ENCODE assay signal across 8 cellular contexts in the genomic region with DNA sequence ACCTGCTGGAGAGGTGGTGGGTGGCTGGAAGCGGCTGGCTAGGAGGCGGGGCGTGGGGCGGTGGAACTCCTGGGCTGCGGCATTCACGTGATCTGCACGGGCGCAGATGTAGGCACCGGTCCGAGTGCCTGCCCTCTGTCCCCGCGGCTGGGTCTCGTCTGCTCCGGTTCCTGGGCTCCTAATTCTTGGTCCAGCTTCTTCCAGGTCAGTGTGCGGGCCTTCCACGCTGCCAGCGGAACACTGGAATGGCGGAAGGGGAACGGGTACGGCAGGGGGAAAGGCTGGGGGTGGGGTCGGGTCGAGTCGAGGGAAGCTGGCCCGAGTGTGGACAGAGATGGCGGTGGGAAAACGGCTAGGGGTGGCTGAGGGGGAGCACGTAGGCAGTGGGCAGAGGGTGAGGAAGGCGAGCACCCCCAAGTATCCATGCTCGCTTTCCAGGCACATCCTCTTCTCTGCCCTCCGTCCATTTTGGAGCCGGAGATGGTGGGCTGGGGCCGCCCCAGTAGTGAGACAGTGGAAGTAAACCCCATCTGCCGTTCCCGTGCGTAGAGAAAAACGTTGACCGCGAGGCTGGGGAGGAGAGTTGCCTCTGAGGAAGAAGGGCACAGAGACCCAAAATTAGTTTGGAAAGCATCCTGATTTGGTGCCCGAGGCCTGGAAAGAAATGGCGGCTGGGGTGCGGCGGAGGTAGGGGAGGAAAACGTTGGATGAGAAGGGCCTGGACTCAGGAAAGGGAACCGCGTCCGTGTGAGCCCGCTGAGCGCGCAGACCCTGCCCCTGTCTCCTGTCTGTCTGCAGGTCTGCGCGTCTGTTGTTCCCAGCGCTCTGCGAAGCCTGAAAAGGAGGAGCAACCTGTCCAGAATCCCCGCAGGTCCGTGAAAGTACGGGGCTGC. TPM values are rescaled to one million over a fixed set of nuclear protein-coding genes. Genes with fewer than 3 reads are reported as not detected.
A peak's percentile ranks its signal among the peaks of the same experiment; 100 is the strongest.
DNase-seq lines count a peak whose midpoint lies in the region; ATAC-seq, FAIRE-seq and TF ChIP-seq lines count a peak whose summit lies in the region.

A gene (plus strand): TSS at position 95 of the 893 bp plus-strand sequence. CDS start 1,161 bp downstream, outside the sequence.

- H3K4me2 ChIP-seq in A549, result peak within 1 kb of the TSS; percentile 70

- peak; percentile 97 for ATAC-seq in A549
- peak; percentile 97 for ATAC-seq in GM18505 (IDR thresholded peaks at IDR 0.05; ENCODE audit: unreplicated experiment)
- peak; percentile 65 for ATAC-seq in HG02943 (IDR thresholded peaks at IDR 0.05; ENCODE audit: low read depth, unreplicated experiment)
- peak; percentile 90 to 96 for ATAC-seq in activated T-cell treated with anti-CD3 and anti-CD28 coated beads, Interleukin-2, amount 50 U/mL, for 72 hours (replicated peaks in 1 of 2)
- ATAC-seq in naive thymus-derived CD4-positive, alpha-beta T cell, result peak; percentile 83

- POLR2A ChIA-PET in A549 (lab: Yijun Ruan, JAX), result interaction anchor here (0.6 to 1.9 kb wide), 2 partner anchors 44 to 121 kb away, joined by 3 to 7 read pairs; no protein-coding TSS in a partner anchor
- POLR2A ChIA-PET in naive thymus-derived CD4-positive, alpha-beta T cell (lab: Charles Lee), result no interaction called here

- H3K4me1 ChIP-seq in A549 (peaks cover 7% of the 10 kb centered on the region; the same call in 2 of the 3 replicates), thyroid gland (no peaks in the 10 kb centered on the region)
- H3K4me1 ChIP-seq in naive thymus-derived CD4-positive, alpha-beta T cell (ENCODE audit: control insufficient read depth in 2 of 2, insufficient read depth in 2 of 2, low read length in 2 of 2), result no peaks in the 10 kb centered on the region

- H3K4me3 Mint-ChIP-seq in activated T-cell treated with anti-CD3 and anti-CD28 coated beads, Interleukin-2, amount 50 U/mL, for 72 hours, result peak within 1 kb of the TSS; percentile 87
- peak within 1 kb of the TSS; percentile 84 to 95 (median 88) for H3K4me3 Mint-ChIP-seq in naive thymus-derived CD4-positive, alpha-beta T cell

- H3K27ac Mint-ChIP-seq in activated T-cell treated with anti-CD3 and anti-CD28 coated beads, Interleukin-2, amount 50 U/mL, for 72 hours, result peak within 1 kb of the TSS; percentile 77
- peak within 1 kb of the TSS in 8 of 9 donors; percentile 21 to 94 (median 60) for H3K27ac Mint-ChIP-seq in naive thymus-derived CD4-positive, alpha-beta T cell

- TF ChIP-seq EP300 in A549 (IDR thresholded peaks at IDR 0.05), result no peak

- H3K27ac ChIP-seq in A549 (peak within 1 kb of the TSS; percentile 89 to 99), thyroid gland (peak within 1 kb of the TSS; percentile 72 to 88 (median 81))
- peak within 1 kb of the TSS; percentile 64 for H3K27ac ChIP-seq in naive thymus-derived CD4-positive, alpha-beta T cell (ENCODE audit: low read depth, low read length)

- H3K4me1 Mint-ChIP-seq in activated T-cell treated with anti-CD3 and anti-CD28 coated beads, Interleukin-2, amount 50 U/mL, for 72 hours (ENCODE audit: low read depth), result peaks cover 7% of the 10 kb centered on the region
- H3K4me1 Mint-ChIP-seq in naive thymus-derived CD4-positive, alpha-beta T cell, result peaks cover 4 to 25% (median 14%) of the 10 kb centered on the region in 7 donors

- peaks cover 0 to 4% of the 10 kb centered on the region in 2 donors for H3K36me3 Mint-ChIP-seq in activated T-cell treated with anti-CD3 and anti-CD28 coated beads, Interleukin-2, amount 50 U/mL, for 72 hours (ENCODE audit: insufficient read depth in 2 of 2)
- H3K36me3 Mint-ChIP-seq in naive thymus-derived CD4-positive, alpha-beta T cell, result peaks cover 0 to 2% (median 0%) of the 10 kb centered on the region in 5 donors

- peaks cover 0 to 3% of the 10 kb centered on the region in 2 donors for H3K9me3 Mint-ChIP-seq in activated T-cell treated with anti-CD3 and anti-CD28 coated beads, Interleukin-2, amount 50 U/mL, for 72 hours
- H3K9me3 Mint-ChIP-seq in naive thymus-derived CD4-positive, alpha-beta T cell, result peaks cover 0 to 4% (median 0%) of the 10 kb centered on the region in 11 donors

- no peak for TF ChIP-seq CTCF in A549 (IDR thresholded peaks at IDR 0.05)
- TF ChIP-seq CTCF in fibroblast of pulmonary artery (IDR thresholded peaks at IDR 0.05; ENCODE audit: low read length, missing control alignments), result no peak
- no peak for TF ChIP-seq CTCF in thyroid gland (IDR thresholded peaks at IDR 0.05)

- no peaks in the 10 kb centered on the region for H3K27me3 ChIP-seq in naive thymus-derived CD4-positive, alpha-beta T cell (ENCODE audit: control insufficient read depth in 2 of 2, insufficient read depth in 2 of 2, low read length in 2 of 2)
- H3K27me3 ChIP-seq in thyroid gland, result no peaks in the 10 kb centered on the region

- H3K4me3 ChIP-seq in A549, result peak within 1 kb of the TSS; percentile 93
- H3K4me3 ChIP-seq in fibroblast of pulmonary artery (replicated peaks; ENCODE audit: low read depth, low read length), result peak within 1 kb of the TSS; percentile 76
- peak within 1 kb of the TSS; percentile 59 for H3K4me3 ChIP-seq in naive thymus-derived CD4-positive, alpha-beta T cell (ENCODE audit: low read length)
- H3K4me3 ChIP-seq in thyroid gland (replicated peaks in 1 of 3), result peak within 1 kb of the TSS in 2 of 3 donors; percentile 22 to 47

- peak; percentile 51 to 54 for DNase-seq in A549 (ENCODE audit: low read depth in 1 of 2, low spot score in 1 of 2)
- peak; percentile 12 for DNase-seq in NCI-H460 (ENCODE audit: extremely low read depth, low read depth)
- DNase-seq in activated T-cell treated with anti-CD3 and anti-CD28 coated beads, Interleukin-2, amount 50 U/mL, for 72 hours, result peak; percentile 32 to 47
- DNase-seq in fibroblast of pulmonary artery (ENCODE audit: low read depth), result peak; percentile 48
- DNase-seq in naive thymus-derived CD4-positive, alpha-beta T cell, result peak; percentile 1 to 21 (median 10)
- peak; percentile 72 to 75 for DNase-seq in thyroid gland

- TF ChIP-seq RAD21 in A549 (conservative IDR thresholded peaks at IDR 0.05 in 1 of 2, IDR thresholded peaks at IDR 0.05 in 1 of 2), result no peak

- no peaks in the 10 kb centered on the region for H3K36me3 ChIP-seq in naive thymus-derived CD4-positive, alpha-beta T cell (ENCODE audit: control insufficient read depth in 2 of 3, insufficient read depth in 3 of 3, low read length in 3 of 3)
- no peaks in the 10 kb centered on the region for H3K36me3 ChIP-seq in thyroid gland

- H3K27me3 Mint-ChIP-seq in activated T-cell treated with anti-CD3 and anti-CD28 coated beads, Interleukin-2, amount 50 U/mL, for 72 hours (ENCODE audit: low read depth), result peaks cover 34% of the 10 kb centered on the region
- peaks cover 0 to 27% (median 0%) of the 10 kb centered on the region in 5 donors for H3K27me3 Mint-ChIP-seq in naive thymus-derived CD4-positive, alpha-beta T cell

- intact Hi-C loops in naive thymus-derived CD4-positive, alpha-beta T cell (cut with micrococcal nuclease), result loop anchor here in 1 of 2 donors (1.0 kb wide), 1 partner anchor 101 kb away; a partner anchor contains a TSS
- intact Hi-C loops in thyroid gland (cut with DNase I), result no loop called here

- TF ChIP-seq POLR2A in A549 (IDR thresholded peaks at IDR 0.05; ENCODE audit: low read length) (peak; percentile 50), GM18505 (IDR thresholded peaks at IDR 0.05; ENCODE audit: borderline replicate concordance, extremely low read depth, insufficient read depth, insufficient read length) (peak; percentile 49), thyroid gland (IDR thresholded peaks at IDR 0.05) (peak in 1 of 2 donors; percentile 74)

- CTCF ChIA-PET in A549 (lab: Yijun Ruan, JAX), result interaction anchor here (1.8 to 1.9 kb wide), 2 partner anchors 19 to 45 kb away, joined by 4 to 10 read pairs; no protein-coding TSS in a partner anchor
- CTCF ChIA-PET in naive thymus-derived CD4-positive, alpha-beta T cell (lab: Charles Lee), result no interaction called here

- FAIRE-seq in A549 (lab: Jason Lieb, UNC), result no peak

- H3K9me3 ChIP-seq in A549 (peaks cover 11% of the 10 kb centered on the region; the same call in 1 of the 3 replicates), thyroid gland (no peaks in the 10 kb centered on the region)
- H3K9me3 ChIP-seq in naive thymus-derived CD4-positive, alpha-beta T cell (ENCODE audit: control insufficient read depth in 2 of 3, low read length in 3 of 3), result no peaks in the 10 kb centered on the region

- 3% methylated on average over 29 of the region's 56 CpGs for WGBS in A549 (ENCODE audit: missing lambda C conversion rate)
- WGBS in thyroid gland, 2 donors, result 0 to 1% methylated on average over 30 to 33 of the region's 56 CpGs

TF ChIP-seq in A549, 52 proteins besides CTCF, POLR2A, EP300 and RAD21 (continues in another document):
- TF ChIP-seq HOXB13 (CRISPR knock-in tag; IDR thresholded peaks at IDR 0.05; ENCODE audit: low read depth), result no peak
- TF ChIP-seq, protein P1, sequence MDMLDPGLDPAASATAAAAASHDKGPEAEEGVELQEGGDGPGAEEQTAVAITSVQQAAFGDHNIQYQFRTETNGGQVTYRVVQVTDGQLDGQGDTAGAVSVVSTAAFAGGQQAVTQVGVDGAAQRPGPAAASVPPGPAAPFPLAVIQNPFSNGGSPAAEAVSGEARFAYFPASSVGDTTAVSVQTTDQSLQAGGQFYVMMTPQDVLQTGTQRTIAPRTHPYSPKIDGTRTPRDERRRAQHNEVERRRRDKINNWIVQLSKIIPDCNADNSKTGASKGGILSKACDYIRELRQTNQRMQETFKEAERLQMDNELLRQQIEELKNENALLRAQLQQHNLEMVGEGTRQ (IDR thresholded peaks at IDR 0.05), result peak; percentile 45; the same call in 1 of the 2 replicates
- TF ChIP-seq BHLHE40 (IDR thresholded peaks at IDR 0.05; ENCODE audit: low read depth, low read length), result 0 out of 2 replicates have a peak, but pooled peaks have one; percentile 46
- peak in 1 of 2 experiments; percentile 46; a peak in 1 of 5 replicates for TF ChIP-seq JUN (IDR thresholded peaks at IDR 0.05)
- 0 out of 2 replicates have a peak, but pooled peaks have one; percentile 26 for TF ChIP-seq KDM5A (IDR thresholded peaks at IDR 0.05)
- TF ChIP-seq, protein P2, sequence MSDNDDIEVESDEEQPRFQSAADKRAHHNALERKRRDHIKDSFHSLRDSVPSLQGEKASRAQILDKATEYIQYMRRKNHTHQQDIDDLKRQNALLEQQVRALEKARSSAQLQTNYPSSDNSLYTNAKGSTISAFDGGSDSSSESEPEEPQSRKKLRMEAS (IDR thresholded peaks at IDR 0.05), result 0 out of 2 replicates have a peak, but pooled peaks have one; percentile 45

RNA-seq across cellular contexts. Expression of the gene that starts here (rescaled TPM):
- polyA plus RNA-seq in A549 (2011; rRNA removed), result 35.2 and 57.2 TPM in 2 replicates
- polyA plus RNA-seq in A549 (2012; cell fraction: cytosol; rRNA removed), result 18.8 and 23.9 TPM in 2 replicates
- 6.9 and 9.6 TPM in 2 replicates for polyA plus RNA-seq in A549 (2012; cell fraction: nucleus; rRNA removed)
- polyA plus RNA-seq in A549 (2017; fragmentation: RNase III; extraction: RNeasy Plus Mini Kit Qiagen cat#74134 plus additional on column Dnase treatment), result 173 to 195 TPM (median 192 TPM) in 3 replicates
- polyA minus RNA-seq in A549 (2011; rRNA and poly(A)+ RNA removed), result 9.0 and 9.8 TPM in 2 replicates
- total RNA-seq in NCI-H460 (2014; rRNA removed; shearing (Covaris generic)), result 86.8 and 104 TPM in 2 replicates
- 33.4 and 45.5 TPM in 2 replicates for polyA plus RNA-seq in NCI-H460 (2014; cell fraction: nucleus; rRNA removed)
- total RNA-seq in activated T-cell treated with anti-CD3 and anti-CD28 coated beads, Interleukin-2, amount 50 U/mL, for 72 hours, result 10 to 100 TPM; 12.9 to 17.7 TPM
- 10 to 100 TPM in 1 of 5 experiments, 1 to 10 TPM in 4; 1.8 to 11.7 (median 9.3) TPM for total RNA-seq in naive thymus-derived CD4-positive, alpha-beta T cell
- polyA plus RNA-seq in naive thymus-derived CD4-positive, alpha-beta T cell, result 10 to 100 TPM; 13.7 to 15.1 TPM
- 10 to 100 TPM; 72.0 to 91.8 (median 79.8) TPM for total RNA-seq in thyroid gland

Comparison
In these comparisons a context has a peak if more than half of its experiments do, and no peak if none do; other contexts are left out.
1. Peak in every context shown above with its lines: DNase-seq, ATAC-seq, H3K4me3 ChIP-seq and H3K27ac ChIP-seq.
2. DNase-seq: peak in every context shown above with its lines; median percentile 74 in thyroid gland; 52 in A549; 48 in fibroblast of pulmonary artery; 40 in activated T-cell treated with anti-CD3 and anti-CD28 coated beads, Interleukin-2, amount 50 U/mL, for 72 hours; 12 in NCI-H460; 10 in naive thymus-derived CD4-positive, alpha-beta T cell.
3. H3K4me3 ChIP-seq: peak in every context shown above with its lines; median percentile 93 in A549; 76 in fibroblast of pulmonary artery; 59 in naive thymus-derived CD4-positive, alpha-beta T cell; 34 in thyroid gland.